ENCODE assay signal across 8 cellular contexts in the genomic region with DNA sequence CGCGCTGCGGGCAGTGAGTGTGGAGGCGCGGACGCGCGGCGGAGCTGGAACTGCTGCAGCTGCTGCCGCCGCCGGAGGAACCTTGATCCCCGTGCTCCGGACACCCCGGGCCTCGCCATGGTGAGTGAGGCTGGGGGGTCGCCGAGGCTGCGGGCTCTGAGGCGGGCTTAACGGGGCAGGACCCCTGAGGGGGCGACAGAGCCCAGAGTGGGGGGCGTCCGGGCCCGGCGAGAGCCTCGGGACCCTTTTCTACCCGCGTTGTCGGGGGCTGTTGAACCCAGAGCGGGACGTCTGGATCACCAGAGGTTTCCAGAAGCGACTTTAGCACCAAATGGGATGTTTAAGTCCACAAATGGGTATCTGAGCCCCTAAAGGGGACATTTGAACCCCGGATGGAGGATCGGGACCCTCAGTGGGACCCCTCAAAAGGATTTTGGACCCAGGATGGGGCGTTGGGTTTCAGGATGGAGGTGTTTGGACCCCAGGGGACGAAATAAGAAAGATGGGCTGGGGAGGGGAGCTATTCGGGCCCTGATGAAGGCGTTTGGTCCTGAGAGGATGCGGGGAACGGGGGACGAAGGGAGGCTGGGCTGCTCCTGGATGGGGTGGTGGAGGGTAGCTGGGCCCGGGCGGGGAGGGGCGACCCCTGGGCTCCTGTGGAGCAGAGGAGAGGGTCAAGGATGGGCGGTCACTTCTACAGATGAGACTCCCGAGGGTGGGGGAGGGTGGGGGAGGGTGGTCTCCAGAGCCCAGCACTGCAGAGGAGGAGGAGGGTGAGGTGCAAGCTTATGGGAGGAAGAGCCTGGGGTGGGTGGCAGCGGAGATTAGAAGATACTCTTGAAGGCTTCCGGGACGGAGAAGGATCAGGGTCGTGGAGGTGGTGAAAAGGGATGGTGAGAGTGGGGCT. TPM values are rescaled to one million over a fixed set of nuclear protein-coding genes. Genes with fewer than 3 reads are reported as not detected.
DNase-seq lines count a peak whose midpoint lies in the region; ATAC-seq and TF ChIP-seq lines count a peak whose summit lies in the region.

Gene CALM3, plus strand, starts transcription at position 13 of the 907 bp plus-strand sequence. Its CDS starts 105 bp downstream, at position 118.

- H3K23ac ChIP-seq in mesendoderm (ENCODE audit: low read length): no peak within 1 kb of the TSS

- peaks cover 4% of the 10 kb centered on the region for H3K36me3 ChIP-seq in mesendoderm (ENCODE audit: control insufficient read depth, insufficient read depth, low read length)
- peaks cover 0 to 13% (median 0%) of the 10 kb centered on the region in 3 donors for H3K36me3 ChIP-seq in tibial nerve

- H3K79me1 ChIP-seq in mesendoderm (ENCODE audit: low read length): peaks cover 21% of the 10 kb centered on the region

- H4K5ac ChIP-seq in mesendoderm (ENCODE audit: low read length): no peak within 1 kb of the TSS

- no peak for ATAC-seq in GM21515 (IDR thresholded peaks at IDR 0.05; ENCODE audit: unreplicated experiment)

- no peak within 1 kb of the TSS for H2AK5ac ChIP-seq in mesendoderm (ENCODE audit: low read length)

- peak within 1 kb of the TSS; percentile 99 for H3K4me3 ChIP-seq in mesendoderm (ENCODE audit: low read length)
- H3K4me3 ChIP-seq in tibial nerve: peak within 1 kb of the TSS; percentile 98 to 99 (median 99)

- no peak for TF ChIP-seq CTCF in tibial nerve (IDR thresholded peaks at IDR 0.05)

- no peak within 1 kb of the TSS for H2BK15ac ChIP-seq in mesendoderm (replicated peaks; ENCODE audit: low read depth)

- no CpG with 5 or more reads among the region's 51 CpGs for WGBS in mesendoderm (ENCODE audit: extremely low coverage, insufficient coverage, low lambda C conversion rate)
- WGBS in tibial nerve, 2 donors: 0% methylated on average over 24 to 30 of the region's 51 CpGs

- DNase-seq in NCI-H82 treated with DMSO at 0.1 percent for 48 hours (lab: John Stamatoyannopoulos, UW; ENCODE audit: unreplicated experiment): peak; percentile 31
- DNase-seq in dermis blood vessel endothelial cell: no peak
- DNase-seq in mesendoderm: no peak
- DNase-seq in tibial nerve (ENCODE audit: low spot score in 2 of 2): no peak
- no peak for DNase-seq in stimulated activated CD4-positive, alpha-beta T cell treated with anti-CD3 and anti-CD28 coated beads, Interleukin-2, amount 100 ng/mL, for 48 hours
- no peak for DNase-seq in DMS79 (lab: John Stamatoyannopoulos, UW)

- H3K27me3 ChIP-seq in mesendoderm (ENCODE audit: insufficient read depth, low read length, poor library complexity): no peaks in the 10 kb centered on the region
- H3K27me3 ChIP-seq in tibial nerve: no peaks in the 10 kb centered on the region

- peak within 1 kb of the TSS; percentile 98 for H3K4ac ChIP-seq in mesendoderm (ENCODE audit: low read depth, low read length)

- TF ChIP-seq POLR2A in GM15510 (IDR thresholded peaks at IDR 0.05; ENCODE audit: borderline replicate concordance, extremely low read depth, insufficient read length) (peak; percentile 87), tibial nerve (IDR thresholded peaks at IDR 0.05) (peak; percentile 90 to 91)

- no peak for TF ChIP-seq EP300 in tibial nerve (IDR thresholded peaks at IDR 0.05)

- H4K8ac ChIP-seq in mesendoderm (ENCODE audit: low read depth, low read length): peak within 1 kb of the TSS; percentile 7

- peak within 1 kb of the TSS; percentile 97 for H2BK5ac ChIP-seq in mesendoderm (ENCODE audit: low read length)

- H3K18ac ChIP-seq in mesendoderm (ENCODE audit: low read length): peak within 1 kb of the TSS; percentile 99

- peaks cover 51% of the 10 kb centered on the region for H3K79me2 ChIP-seq in mesendoderm (ENCODE audit: control insufficient read depth, insufficient read depth, low read length)

- peaks cover 0 to 19% (median 0%) of the 10 kb centered on the region in 4 donors for H3K9me3 ChIP-seq in tibial nerve

- H3K56ac ChIP-seq in mesendoderm (ENCODE audit: low read length): peak within 1 kb of the TSS; percentile 96

- H3K4me1 ChIP-seq in mesendoderm (ENCODE audit: control insufficient read depth, low read depth, low read length): peaks cover 11% of the 10 kb centered on the region
- peaks cover 0 to 55% (median 38%) of the 10 kb centered on the region in 4 donors for H3K4me1 ChIP-seq in tibial nerve

- H2BK120ac ChIP-seq in mesendoderm (ENCODE audit: low read depth, low read length): peak within 1 kb of the TSS; percentile 92

- H3K9ac ChIP-seq in mesendoderm (ENCODE audit: low read length): peak within 1 kb of the TSS; percentile 99

- peak within 1 kb of the TSS; percentile 79 for H3K4me2 ChIP-seq in mesendoderm (ENCODE audit: low read length)

- H3K27ac ChIP-seq in mesendoderm (ENCODE audit: low read depth, low read length) (peak within 1 kb of the TSS; percentile 72), tibial nerve (peak within 1 kb of the TSS; percentile 96 to 100 (median 99))

RNA-seq across cellular contexts. Expression of gene CALM3, which starts in this region (rescaled TPM):
- total RNA-seq in dermis blood vessel endothelial cell: 154 and 372 TPM in 2 replicates
- 240 TPM for polyA plus RNA-seq in mesendoderm (2013, experiment 1 of 2)
- 237 TPM for polyA plus RNA-seq in mesendoderm (2013, experiment 2 of 2)
- total RNA-seq in tibial nerve: 100 to 1,000 TPM; 123 to 167 (median 137) TPM
